1 cellular context compared by ENCODE assay signal in genomic region chr15:34337557-34338306, GRCh38.
TF ChIP-seq lines count a peak whose summit lies in the region.

Gene SLC12A6, minus strand, starts transcription at chr15:34337781. Its CDS starts 1,101 bp downstream, at chr15:34336680.

TF ChIP-seq in H1, 55 proteins besides CTCF, POLR2A, EP300 and RAD21 (continued from another document):
- TF ChIP-seq HDAC6 (IDR thresholded peaks at IDR 0.05; ENCODE audit: low read depth, low read length), result no peak
- no peak for TF ChIP-seq YY1 (IDR thresholded peaks at IDR 0.05; ENCODE audit: low read depth, low read length)
- TF ChIP-seq PHF8 (conservative IDR thresholded peaks at IDR 0.05; ENCODE audit: low read depth, low read length), result peak; percentile 75
- TF ChIP-seq MAX (IDR thresholded peaks at IDR 0.05), result peak; percentile 19; the same call in 1 of the 2 replicates
- TF ChIP-seq TAF1 (IDR thresholded peaks at IDR 0.05; ENCODE audit: low read depth, low read length), result peak; percentile 75; the same call in 1 of the 2 replicates
- TF ChIP-seq SIX5 (IDR thresholded peaks at IDR 0.05; ENCODE audit: low read depth, low read length), result peak; percentile 51; the same call in 1 of the 2 replicates
- TF ChIP-seq POLR2AphosphoS5 (IDR thresholded peaks at IDR 0.05; ENCODE audit: low read depth, low read length), result peak; percentile 46
- TF ChIP-seq RXRA (IDR thresholded peaks at IDR 0.05; ENCODE audit: insufficient read depth, low read depth, low read length), result no peak
- peak; percentile 89 to 94; a peak in 3 of 4 replicates for TF ChIP-seq SIN3A (conservative IDR thresholded peaks at IDR 0.05 in 1 of 2, IDR thresholded peaks at IDR 0.05 in 1 of 2; ENCODE audit: low read depth in 1 of 2, low read length in 2 of 2)
- peak; percentile 87 for TF ChIP-seq ASH2L (IDR thresholded peaks at IDR 0.05; ENCODE audit: low read length)
